ENCODE assay signal across 9 cellular contexts in genomic region chr2:105768961-105769452, GRCh38. TPM values are rescaled to one million over a fixed set of nuclear protein-coding genes. Genes with fewer than 3 reads are reported as not detected.
A peak's percentile ranks its signal among the peaks of the same experiment; 100 is the strongest.
DNase-seq lines count a peak whose midpoint lies in the region; ATAC-seq and TF ChIP-seq lines count a peak whose summit lies in the region.
"Had no signal": no experiment of that assay in that cellular context is flagged by ENCODE, and none has a peak within 500 bp of the region (broad histone marks: within the 10 kb centered on the region; RNA-seq: fewer than 3 reads in every experiment).

No MANE protein-coding gene starts in this region.

- no peaks in the 10 kb centered on the region for H3K9me3 Mint-ChIP-seq in T-helper 2 cell treated with Interferon-gamma antibody and Interleukin-4, amounts not matched to agents 5 μg/mL and 100 μg/mL, for 36 hours

- no peak for DNase-seq in T-helper 2 cell treated with Interferon-gamma antibody and Interleukin-4, amounts not matched to agents 5 μg/mL and 100 μg/mL, for 36 hours (ENCODE audit: low spot score)
- DNase-seq in T-helper 2 cell (no peak), T-helper 17 cell (no peak), fibroblast of lung (ENCODE audit: low read depth in 2 of 2) (peak in 1 of 2 donors; percentile 75), ovary (no peak), NCI-H1436 treated with DMSO at 0.1 percent for 48 hours (lab: John Stamatoyannopoulos, UW) (no peak), COLO829 (ENCODE audit: low spot score) (no peak)
- DNase-seq: NCI-H446 treated with DMSO at 0.1 percent for 48 hours had no signal

- H3K9ac ChIP-seq in fibroblast of lung (ENCODE audit: insufficient read depth, low read length) (no peak overlapping the region), skeletal muscle tissue (ENCODE audit: low read depth in 1 of 3, low read length in 3 of 3) (no peak overlapping the region)

- H3K36me3 ChIP-seq in fibroblast of lung (ENCODE audit: control insufficient read depth, insufficient read depth, low read length) (no peaks in the 10 kb centered on the region), skeletal muscle tissue (ENCODE audit: control insufficient read depth in 3 of 3, insufficient read depth in 3 of 3, low read length in 3 of 3) (peaks cover 0 to 3% (median 0%) of the 10 kb centered on the region in 3 donors), ovary (no peaks in the 10 kb centered on the region)

- TF ChIP-seq POLR2A in ovary (IDR thresholded peaks at IDR 0.05): no peak

- no peak overlapping the region for H2AFZ ChIP-seq in fibroblast of lung (ENCODE audit: low read length)

- peak overlapping the region; percentile 86 for H3K27ac Mint-ChIP-seq in T-helper 2 cell treated with Interferon-gamma antibody and Interleukin-4, amounts not matched to agents 5 μg/mL and 100 μg/mL, for 36 hours
- H3K27ac Mint-ChIP-seq in T-helper 17 cell: peak overlapping the region; percentile 96

- H3K27me3 Mint-ChIP-seq in T-helper 2 cell treated with Interferon-gamma antibody and Interleukin-4, amounts not matched to agents 5 μg/mL and 100 μg/mL, for 36 hours (ENCODE audit: low read depth): no peaks in the 10 kb centered on the region
- H3K27me3 Mint-ChIP-seq in T-helper 17 cell: no peaks in the 10 kb centered on the region

- no peak overlapping the region for H3K4me3 ChIP-seq in fibroblast of lung (replicated peaks in 1 of 4; ENCODE audit: control extremely low read depth in 1 of 4, insufficient read depth in 1 of 4, low read depth in 3 of 4, low read length in 4 of 4)
- H3K4me3 ChIP-seq in skeletal muscle tissue (ENCODE audit: low read length in 3 of 3): no peak overlapping the region
- no peak overlapping the region for H3K4me3 ChIP-seq in ovary

- peak overlapping the region; percentile 69 for H3K27ac ChIP-seq in fibroblast of lung (ENCODE audit: insufficient read depth, low read length)
- H3K27ac ChIP-seq in skeletal muscle tissue (ENCODE audit: low read depth, low read length): peak overlapping the region; percentile 12
- H3K27ac ChIP-seq in ovary: no peak overlapping the region

- H3K4me3 Mint-ChIP-seq in T-helper 2 cell treated with Interferon-gamma antibody and Interleukin-4, amounts not matched to agents 5 μg/mL and 100 μg/mL, for 36 hours: peak overlapping the region; percentile 77
- peak overlapping the region; percentile 82 for H3K4me3 Mint-ChIP-seq in T-helper 17 cell

- H3K27me3 ChIP-seq in fibroblast of lung (ENCODE audit: control insufficient read depth, insufficient read depth, low read length) (no peaks in the 10 kb centered on the region), skeletal muscle tissue (ENCODE audit: control insufficient read depth in 3 of 3, insufficient read depth in 3 of 3, low read length in 3 of 3) (no peaks in the 10 kb centered on the region), ovary (no peaks in the 10 kb centered on the region)

- intact Hi-C loops in ovary (cut with DNase I): no loop called here

- H3K79me2 ChIP-seq in fibroblast of lung (ENCODE audit: control insufficient read depth, insufficient read depth, low read length): peaks cover 7% of the 10 kb centered on the region

- no peaks in the 10 kb centered on the region for H3K9me3 ChIP-seq in T-helper 17 cell (ENCODE audit: control insufficient read depth, low read length, poor library complexity, severe bottlenecking)
- no peaks in the 10 kb centered on the region for H3K9me3 ChIP-seq in fibroblast of lung (ENCODE audit: control insufficient read depth, insufficient read depth, low read depth, low read length)
- no peaks in the 10 kb centered on the region for H3K9me3 ChIP-seq in skeletal muscle tissue (ENCODE audit: control insufficient read depth in 3 of 3, low read length in 3 of 3)
- H3K9me3 ChIP-seq in ovary: no peaks in the 10 kb centered on the region

- H4K20me1 ChIP-seq in fibroblast of lung (ENCODE audit: control insufficient read depth, extremely low read depth, insufficient read depth, low read length): no peaks in the 10 kb centered on the region

- TF ChIP-seq CTCF in fibroblast of lung (conservative IDR thresholded peaks at IDR 0.05 in 1 of 2, IDR thresholded peaks at IDR 0.05 in 1 of 2; ENCODE audit: low read depth in 1 of 2, low read length in 2 of 2) (no peak), ovary (IDR thresholded peaks at IDR 0.05) (no peak)

- peaks cover 69% of the 10 kb centered on the region for H3K4me1 Mint-ChIP-seq in T-helper 2 cell treated with Interferon-gamma antibody and Interleukin-4, amounts not matched to agents 5 μg/mL and 100 μg/mL, for 36 hours (ENCODE audit: low read depth)
- H3K4me1 Mint-ChIP-seq in T-helper 17 cell: peaks cover 77% of the 10 kb centered on the region

- H3K4me2 ChIP-seq in fibroblast of lung (ENCODE audit: extremely low read depth, insufficient read depth, low read length): no peak overlapping the region

- peaks cover 13% of the 10 kb centered on the region for H3K4me1 ChIP-seq in fibroblast of lung (ENCODE audit: control insufficient read depth, extremely low read depth, insufficient read depth, low read length)
- peaks cover 29 to 48% (median 31%) of the 10 kb centered on the region in 3 donors for H3K4me1 ChIP-seq in skeletal muscle tissue (ENCODE audit: control insufficient read depth in 3 of 3, insufficient read depth in 3 of 3, low read length in 3 of 3)
- H3K4me1 ChIP-seq in ovary (ENCODE audit: insufficient read depth): peaks cover 14% of the 10 kb centered on the region

- TF ChIP-seq EP300 in ovary (IDR thresholded peaks at IDR 0.05): no peak

- ATAC-seq in T-helper 17 cell: no peak

- peaks cover 55% of the 10 kb centered on the region for H3K36me3 Mint-ChIP-seq in T-helper 2 cell treated with Interferon-gamma antibody and Interleukin-4, amounts not matched to agents 5 μg/mL and 100 μg/mL, for 36 hours (ENCODE audit: low read depth)
- peaks cover 8% of the 10 kb centered on the region for H3K36me3 Mint-ChIP-seq in T-helper 17 cell (ENCODE audit: low read depth)

- 36 to 56% (median 53%) methylated on average over 6 of the region's 6 CpGs for WGBS in ovary, 3 donors

RNA-seq across cellular contexts. Expression of gene NCK2, which starts 24.3 kb away (rescaled TPM):
- total RNA-seq in T-helper 17 cell (100 to 1,000 TPM; 114 to 151 TPM), fibroblast of lung (25.4 and 30.8 TPM in 2 replicates), skeletal muscle tissue (42.3 TPM), ovary (10 to 100 TPM; 16.7 to 42.9 (median 31.2) TPM)
- polyA plus RNA-seq in fibroblast of lung (20.3 and 51.3 TPM in 2 replicates), ovary (10 to 100 TPM; 22.3 to 38.7 TPM)
- 17.1 and 39.3 TPM in 2 replicates for polyA plus RNA-seq in fibroblast of lung (2012)
- 2.0 and 52.0 TPM in 2 replicates for polyA minus RNA-seq in fibroblast of lung (ENCODE audit: low replicate concordance)

Comparison
In these comparisons a context has a peak if more than half of its experiments do, and no peak if none do; other contexts are left out.
1. H3K27ac ChIP-seq: peak in fibroblast of lung (single experiment) and skeletal muscle tissue (single experiment); none in ovary (0 of 2).